Comparison of ENCODE assay signal across 2 cellular contexts in genomic region chr6:108780784-108781183, GRCh38.
TF ChIP-seq lines count a peak whose summit lies in the region.

No MANE protein-coding gene starts in this region.

TF ChIP-seq in HepG2, 621 proteins besides CTCF, POLR2A, EP300 and RAD21:
- TF ChIP-seq HNRNPK (IDR thresholded peaks at IDR 0.05; ENCODE audit: low read depth, low read length, poor library complexity, severe bottlenecking) (peak; percentile 32), NFYB (CRISPR knock-in tag; IDR thresholded peaks at IDR 0.05) (no peak), ZNF512B (CRISPR knock-in tag; IDR thresholded peaks at IDR 0.05; ENCODE audit: borderline replicate concordance) (no peak), KDM1A (CRISPR knock-in tag; IDR thresholded peaks at IDR 0.05) (no peak), CHD4 (IDR thresholded peaks at IDR 0.05; ENCODE audit: borderline replicate concordance, low read length) (no peak)
- TF ChIP-seq, protein P1, sequence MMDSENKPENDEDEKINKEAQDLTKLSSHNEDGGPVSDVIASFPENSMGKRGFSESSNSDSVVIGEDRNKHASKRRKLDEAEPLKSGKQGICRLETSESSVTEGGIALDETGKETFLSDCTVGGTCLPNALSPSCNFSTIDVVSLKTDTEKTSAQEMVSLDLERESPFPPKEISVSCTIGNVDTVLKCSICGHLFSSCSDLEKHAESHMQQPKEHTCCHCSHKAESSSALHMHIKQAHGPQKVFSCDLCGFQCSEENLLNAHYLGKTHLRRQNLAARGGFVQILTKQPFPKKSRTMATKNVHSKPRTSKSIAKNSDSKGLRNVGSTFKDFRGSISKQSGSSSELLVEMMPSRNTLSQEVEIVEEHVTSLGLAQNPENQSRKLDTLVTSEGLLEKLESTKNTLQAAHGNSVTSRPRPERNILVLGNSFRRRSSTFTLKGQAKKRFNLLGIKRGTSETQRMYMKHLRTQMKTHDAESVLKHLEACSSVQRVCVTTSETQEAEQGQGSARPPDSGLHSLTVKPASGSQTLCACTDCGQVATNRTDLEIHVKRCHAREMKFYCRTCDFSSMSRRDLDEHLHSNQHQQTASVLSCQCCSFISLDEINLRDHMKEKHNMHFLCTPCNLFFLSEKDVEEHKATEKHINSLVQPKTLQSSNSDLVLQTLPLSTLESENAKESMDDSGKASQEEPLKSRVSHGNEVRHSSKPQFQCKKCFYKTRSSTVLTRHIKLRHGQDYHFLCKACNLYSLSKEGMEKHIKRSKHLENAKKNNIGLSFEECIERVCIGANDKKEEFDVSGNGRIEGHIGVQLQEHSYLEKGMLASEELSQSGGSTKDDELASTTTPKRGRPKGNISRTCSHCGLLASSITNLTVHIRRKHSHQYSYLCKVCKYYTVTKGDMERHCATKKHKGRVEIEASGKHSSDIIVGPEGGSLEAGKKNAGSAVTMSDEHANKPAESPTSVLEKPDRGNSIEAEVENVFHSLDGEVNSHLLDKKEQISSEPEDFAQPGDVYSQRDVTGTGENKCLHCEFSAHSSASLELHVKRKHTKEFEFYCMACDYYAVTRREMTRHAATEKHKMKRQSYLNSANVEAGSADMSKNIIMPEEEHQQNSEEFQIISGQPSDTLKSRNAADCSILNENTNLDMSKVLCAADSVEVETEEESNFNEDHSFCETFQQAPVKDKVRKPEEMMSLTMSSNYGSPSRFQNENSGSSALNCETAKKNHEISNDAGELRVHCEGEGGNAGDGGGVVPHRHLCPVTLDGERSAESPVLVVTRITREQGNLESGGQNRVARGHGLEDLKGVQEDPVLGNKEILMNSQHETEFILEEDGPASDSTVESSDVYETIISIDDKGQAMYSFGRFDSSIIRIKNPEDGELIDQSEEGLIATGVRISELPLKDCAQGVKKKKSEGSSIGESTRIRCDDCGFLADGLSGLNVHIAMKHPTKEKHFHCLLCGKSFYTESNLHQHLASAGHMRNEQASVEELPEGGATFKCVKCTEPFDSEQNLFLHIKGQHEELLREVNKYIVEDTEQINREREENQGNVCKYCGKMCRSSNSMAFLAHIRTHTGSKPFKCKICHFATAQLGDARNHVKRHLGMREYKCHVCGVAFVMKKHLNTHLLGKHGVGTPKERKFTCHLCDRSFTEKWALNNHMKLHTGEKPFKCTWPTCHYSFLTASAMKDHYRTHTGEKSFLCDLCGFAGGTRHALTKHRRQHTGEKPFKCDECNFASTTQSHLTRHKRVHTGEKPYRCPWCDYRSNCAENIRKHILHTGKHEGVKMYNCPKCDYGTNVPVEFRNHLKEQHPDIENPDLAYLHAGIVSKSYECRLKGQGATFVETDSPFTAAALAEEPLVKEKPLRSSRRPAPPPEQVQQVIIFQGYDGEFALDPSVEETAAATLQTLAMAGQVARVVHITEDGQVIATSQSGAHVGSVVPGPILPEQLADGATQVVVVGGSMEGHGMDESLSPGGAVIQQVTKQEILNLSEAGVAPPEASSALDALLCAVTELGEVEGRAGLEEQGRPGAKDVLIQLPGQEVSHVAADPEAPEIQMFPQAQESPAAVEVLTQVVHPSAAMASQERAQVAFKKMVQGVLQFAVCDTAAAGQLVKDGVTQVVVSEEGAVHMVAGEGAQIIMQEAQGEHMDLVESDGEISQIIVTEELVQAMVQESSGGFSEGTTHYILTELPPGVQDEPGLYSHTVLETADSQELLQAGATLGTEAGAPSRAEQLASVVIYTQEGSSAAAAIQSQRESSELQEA (CRISPR knock-in tag; IDR thresholded peaks at IDR 0.05; ENCODE audit: not compliant biosample characterization), result no peak

TF ChIP-seq in H1, 55 proteins besides CTCF, POLR2A, EP300 and RAD21:
- TF ChIP-seq, protein P2, sequence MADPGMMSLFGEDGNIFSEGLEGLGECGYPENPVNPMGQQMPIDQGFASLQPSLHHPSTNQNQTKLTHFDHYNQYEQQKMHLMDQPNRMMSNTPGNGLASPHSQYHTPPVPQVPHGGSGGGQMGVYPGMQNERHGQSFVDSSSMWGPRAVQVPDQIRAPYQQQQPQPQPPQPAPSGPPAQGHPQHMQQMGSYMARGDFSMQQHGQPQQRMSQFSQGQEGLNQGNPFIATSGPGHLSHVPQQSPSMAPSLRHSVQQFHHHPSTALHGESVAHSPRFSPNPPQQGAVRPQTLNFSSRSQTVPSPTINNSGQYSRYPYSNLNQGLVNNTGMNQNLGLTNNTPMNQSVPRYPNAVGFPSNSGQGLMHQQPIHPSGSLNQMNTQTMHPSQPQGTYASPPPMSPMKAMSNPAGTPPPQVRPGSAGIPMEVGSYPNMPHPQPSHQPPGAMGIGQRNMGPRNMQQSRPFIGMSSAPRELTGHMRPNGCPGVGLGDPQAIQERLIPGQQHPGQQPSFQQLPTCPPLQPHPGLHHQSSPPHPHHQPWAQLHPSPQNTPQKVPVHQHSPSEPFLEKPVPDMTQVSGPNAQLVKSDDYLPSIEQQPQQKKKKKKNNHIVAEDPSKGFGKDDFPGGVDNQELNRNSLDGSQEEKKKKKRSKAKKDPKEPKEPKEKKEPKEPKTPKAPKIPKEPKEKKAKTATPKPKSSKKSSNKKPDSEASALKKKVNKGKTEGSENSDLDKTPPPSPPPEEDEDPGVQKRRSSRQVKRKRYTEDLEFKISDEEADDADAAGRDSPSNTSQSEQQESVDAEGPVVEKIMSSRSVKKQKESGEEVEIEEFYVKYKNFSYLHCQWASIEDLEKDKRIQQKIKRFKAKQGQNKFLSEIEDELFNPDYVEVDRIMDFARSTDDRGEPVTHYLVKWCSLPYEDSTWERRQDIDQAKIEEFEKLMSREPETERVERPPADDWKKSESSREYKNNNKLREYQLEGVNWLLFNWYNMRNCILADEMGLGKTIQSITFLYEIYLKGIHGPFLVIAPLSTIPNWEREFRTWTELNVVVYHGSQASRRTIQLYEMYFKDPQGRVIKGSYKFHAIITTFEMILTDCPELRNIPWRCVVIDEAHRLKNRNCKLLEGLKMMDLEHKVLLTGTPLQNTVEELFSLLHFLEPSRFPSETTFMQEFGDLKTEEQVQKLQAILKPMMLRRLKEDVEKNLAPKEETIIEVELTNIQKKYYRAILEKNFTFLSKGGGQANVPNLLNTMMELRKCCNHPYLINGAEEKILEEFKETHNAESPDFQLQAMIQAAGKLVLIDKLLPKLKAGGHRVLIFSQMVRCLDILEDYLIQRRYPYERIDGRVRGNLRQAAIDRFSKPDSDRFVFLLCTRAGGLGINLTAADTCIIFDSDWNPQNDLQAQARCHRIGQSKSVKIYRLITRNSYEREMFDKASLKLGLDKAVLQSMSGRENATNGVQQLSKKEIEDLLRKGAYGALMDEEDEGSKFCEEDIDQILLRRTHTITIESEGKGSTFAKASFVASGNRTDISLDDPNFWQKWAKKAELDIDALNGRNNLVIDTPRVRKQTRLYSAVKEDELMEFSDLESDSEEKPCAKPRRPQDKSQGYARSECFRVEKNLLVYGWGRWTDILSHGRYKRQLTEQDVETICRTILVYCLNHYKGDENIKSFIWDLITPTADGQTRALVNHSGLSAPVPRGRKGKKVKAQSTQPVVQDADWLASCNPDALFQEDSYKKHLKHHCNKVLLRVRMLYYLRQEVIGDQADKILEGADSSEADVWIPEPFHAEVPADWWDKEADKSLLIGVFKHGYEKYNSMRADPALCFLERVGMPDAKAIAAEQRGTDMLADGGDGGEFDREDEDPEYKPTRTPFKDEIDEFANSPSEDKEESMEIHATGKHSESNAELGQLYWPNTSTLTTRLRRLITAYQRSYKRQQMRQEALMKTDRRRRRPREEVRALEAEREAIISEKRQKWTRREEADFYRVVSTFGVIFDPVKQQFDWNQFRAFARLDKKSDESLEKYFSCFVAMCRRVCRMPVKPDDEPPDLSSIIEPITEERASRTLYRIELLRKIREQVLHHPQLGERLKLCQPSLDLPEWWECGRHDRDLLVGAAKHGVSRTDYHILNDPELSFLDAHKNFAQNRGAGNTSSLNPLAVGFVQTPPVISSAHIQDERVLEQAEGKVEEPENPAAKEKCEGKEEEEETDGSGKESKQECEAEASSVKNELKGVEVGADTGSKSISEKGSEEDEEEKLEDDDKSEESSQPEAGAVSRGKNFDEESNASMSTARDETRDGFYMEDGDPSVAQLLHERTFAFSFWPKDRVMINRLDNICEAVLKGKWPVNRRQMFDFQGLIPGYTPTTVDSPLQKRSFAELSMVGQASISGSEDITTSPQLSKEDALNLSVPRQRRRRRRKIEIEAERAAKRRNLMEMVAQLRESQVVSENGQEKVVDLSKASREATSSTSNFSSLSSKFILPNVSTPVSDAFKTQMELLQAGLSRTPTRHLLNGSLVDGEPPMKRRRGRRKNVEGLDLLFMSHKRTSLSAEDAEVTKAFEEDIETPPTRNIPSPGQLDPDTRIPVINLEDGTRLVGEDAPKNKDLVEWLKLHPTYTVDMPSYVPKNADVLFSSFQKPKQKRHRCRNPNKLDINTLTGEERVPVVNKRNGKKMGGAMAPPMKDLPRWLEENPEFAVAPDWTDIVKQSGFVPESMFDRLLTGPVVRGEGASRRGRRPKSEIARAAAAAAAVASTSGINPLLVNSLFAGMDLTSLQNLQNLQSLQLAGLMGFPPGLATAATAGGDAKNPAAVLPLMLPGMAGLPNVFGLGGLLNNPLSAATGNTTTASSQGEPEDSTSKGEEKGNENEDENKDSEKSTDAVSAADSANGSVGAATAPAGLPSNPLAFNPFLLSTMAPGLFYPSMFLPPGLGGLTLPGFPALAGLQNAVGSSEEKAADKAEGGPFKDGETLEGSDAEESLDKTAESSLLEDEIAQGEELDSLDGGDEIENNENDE (IDR thresholded peaks at IDR 0.05; ENCODE audit: insufficient replicate concordance, low read length), result no peak
- TF ChIP-seq YY1 (IDR thresholded peaks at IDR 0.05; ENCODE audit: low read depth, low read length) (no peak), BCL11A (IDR thresholded peaks at IDR 0.05; ENCODE audit: low read depth in 2 of 2, low read length in 2 of 2) (no peak), CBX8 (IDR thresholded peaks at IDR 0.05; ENCODE audit: borderline replicate concordance, low read depth, low read length) (no peak), GTF2F1 (IDR thresholded peaks at IDR 0.05; ENCODE audit: borderline replicate concordance, low read depth, low read length) (no peak), E2F6 (IDR thresholded peaks at IDR 0.05) (no peak), SUZ12 (IDR thresholded peaks at IDR 0.05; ENCODE audit: low read length) (no peak), JUND (IDR thresholded peaks at IDR 0.05; ENCODE audit: low read length) (no peak), SP1 (IDR thresholded peaks at IDR 0.05; ENCODE audit: low read depth, low read length) (no peak), RXRA (IDR thresholded peaks at IDR 0.05; ENCODE audit: insufficient read depth, low read depth, low read length) (no peak), CHD2 (IDR thresholded peaks at IDR 0.05; ENCODE audit: low read length) (no peak)
